Comparison of ENCODE assay signal across 15 cellular contexts in genomic region chr12:117143008-117143532, GRCh38. TPM values are rescaled to one million over a fixed set of nuclear protein-coding genes. Genes with fewer than 3 reads are reported as not detected.
DNase-seq lines count a peak whose midpoint lies in the region; ATAC-seq and TF ChIP-seq lines count a peak whose summit lies in the region.
"Had no signal": no experiment of that assay in that cellular context is flagged by ENCODE, and none has a peak within 500 bp of the region (broad histone marks: within the 10 kb centered on the region; RNA-seq: fewer than 3 reads in every experiment).

No MANE protein-coding gene starts in this region.

- no peak overlapping the region for H2BK5ac ChIP-seq in IMR-90 (ENCODE audit: low read depth, low read length, poor library complexity, severe bottlenecking)

- CTCF ChIA-PET in IMR-90 (lab: Yijun Ruan, JAX): no interaction called here

- intact Hi-C loops in IMR-90 (cut with micrococcal nuclease): no loop called here
- intact Hi-C loops in activated T-helper 2 cell treated with anti-CD3 and anti-CD28 coated beads, Interferon-gamma antibody, Interleukin-2, Interleukin-4, amounts not matched to agents 10 μg/mL and 5 μg/mL and 100 μg/mL, durations not matched to agents 14 hours and 24 hours and 36 hours (cut with micrococcal nuclease): no loop called here

- no peak overlapping the region for H2BK20ac ChIP-seq in IMR-90 (ENCODE audit: low read depth, low read length)

- no peaks in the 10 kb centered on the region for H3K27me3 Mint-ChIP-seq in activated T-helper 2 cell treated with anti-CD3 and anti-CD28 coated beads, Interferon-gamma antibody, Interleukin-2, Interleukin-4, amounts not matched to agents 10 μg/mL and 5 μg/mL and 100 μg/mL, durations not matched to agents 14 hours and 24 hours and 36 hours (ENCODE audit: low read depth)
- H3K27me3 Mint-ChIP-seq in nephron progenitor cell (ENCODE audit: low read depth, poor library complexity): peaks cover 2% of the 10 kb centered on the region
- H3K27me3 Mint-ChIP-seq: central memory CD8-positive, alpha-beta T cell; T-cell had no signal

- no TSS peak for BruUV-seq in IMR-90 (replicated peaks; lab: Mats Ljungman, UMichigan)

- DNase-seq in IMR-90 (peak; percentile 83), nephron progenitor cell (no peak), GDM1 (lab: John Stamatoyannopoulos, UW) (no peak), 8988T (no peak)
- DNase-seq in activated T-helper 2 cell treated with anti-CD3 and anti-CD28 coated beads, Interferon-gamma antibody, Interleukin-2, Interleukin-4, amounts not matched to agents 10 μg/mL and 5 μg/mL and 100 μg/mL, durations not matched to agents 14 hours and 24 hours and 36 hours (ENCODE audit: low spot score): no peak
- DNase-seq in activated CD4-positive, alpha-beta T cell treated with anti-CD3 and anti-CD28 coated beads for 4 hours: no peak
- DNase-seq: activated CD8-positive, alpha-beta memory T cell treated with anti-CD3 and anti-CD28 coated beads, Interleukin-2, amount 50 U/mL, for 48 hours; foreskin melanocyte; GM23248; NCI-H2029 treated with DMSO at 0.1 percent for 48 hours; T-cell had no signal

- no peak overlapping the region for H3K56ac ChIP-seq in IMR-90 (ENCODE audit: extremely low read depth, insufficient read depth, low read length)

- no peak overlapping the region for H2BK120ac ChIP-seq in IMR-90 (ENCODE audit: low read depth, low read length)

- POLR2A ChIA-PET in IMR-90 (lab: Charles Lee; ENCODE audit: unreplicated experiment): no interaction called here

- no peak overlapping the region for H3K23ac ChIP-seq in IMR-90 (ENCODE audit: low read depth, low read length)

- H3K4me2 ChIP-seq in IMR-90 (ENCODE audit: low read depth, low read length): no peak overlapping the region

- H3K14ac ChIP-seq in IMR-90 (replicated peaks; ENCODE audit: low read depth, low read length): no peak overlapping the region

- H3K9me3 Mint-ChIP-seq in activated T-helper 2 cell treated with anti-CD3 and anti-CD28 coated beads, Interferon-gamma antibody, Interleukin-2, Interleukin-4, amounts not matched to agents 10 μg/mL and 5 μg/mL and 100 μg/mL, durations not matched to agents 14 hours and 24 hours and 36 hours: no peaks in the 10 kb centered on the region
- no peaks in the 10 kb centered on the region for H3K9me3 Mint-ChIP-seq in nephron progenitor cell
- H3K9me3 Mint-ChIP-seq: central memory CD8-positive, alpha-beta T cell; T-cell had no signal

- 71% methylated on average over 8 of the region's 18 CpGs; no CpG with 5 or more reads in 1 of the 2 experiments for WGBS in IMR-90 (ENCODE audit: extremely low coverage in 2 of 2, insufficient read length in 1 of 2), 2 experiments

- H3K36me3 ChIP-seq in IMR-90 (ENCODE audit: control insufficient read depth, insufficient read depth, low read length): peaks cover 21% of the 10 kb centered on the region

- no peaks in the 10 kb centered on the region for H3K79me1 ChIP-seq in IMR-90 (ENCODE audit: low read depth in 1 of 2, low read length in 2 of 2)

- ATAC-seq in GM18867 (IDR thresholded peaks at IDR 0.05; ENCODE audit: unreplicated experiment): peak; percentile 67
- ATAC-seq in IMR-90 (ENCODE audit: low read depth): peak; percentile 48
- ATAC-seq in GM21360 (IDR thresholded peaks at IDR 0.05; ENCODE audit: unreplicated experiment): no peak
- ATAC-seq: T-cell had no signal

- no peak overlapping the region for H3K27ac ChIP-seq in IMR-90 (ENCODE audit: insufficient read depth, low read length)
- H3K27ac ChIP-seq: GM23248 had no signal

- 0 out of 2 replicates have a peak, but pooled peaks cover 4% of the 10 kb centered on the region for H4K20me1 ChIP-seq in IMR-90 (ENCODE audit: insufficient read depth, low read length)

- H3K9me1 ChIP-seq in IMR-90 (ENCODE audit: insufficient read depth, low read length): peaks cover 3% of the 10 kb centered on the region; the same call in 1 of the 2 replicates

- H3K4me1 ChIP-seq in IMR-90 (ENCODE audit: control insufficient read depth, insufficient read depth, low read length): no peaks in the 10 kb centered on the region

- H2AFZ ChIP-seq in IMR-90 (replicated peaks; ENCODE audit: low read length, poor library complexity): no peak overlapping the region
- H2AFZ ChIP-seq: GM23248 had no signal

- H4K5ac ChIP-seq in IMR-90 (ENCODE audit: low read depth, low read length): no peak overlapping the region

- H2AK9ac ChIP-seq in IMR-90 (replicated peaks; ENCODE audit: low read depth, low read length, poor library complexity): no peak overlapping the region

- H3K4me3 Mint-ChIP-seq in activated T-helper 2 cell treated with anti-CD3 and anti-CD28 coated beads, Interferon-gamma antibody, Interleukin-2, Interleukin-4, amounts not matched to agents 10 μg/mL and 5 μg/mL and 100 μg/mL, durations not matched to agents 14 hours and 24 hours and 36 hours (ENCODE audit: low read depth): no peak overlapping the region
- no peak overlapping the region for H3K4me3 Mint-ChIP-seq in nephron progenitor cell
- H3K4me3 Mint-ChIP-seq: central memory CD8-positive, alpha-beta T cell; T-cell had no signal

- H3K4me1 Mint-ChIP-seq in activated T-helper 2 cell treated with anti-CD3 and anti-CD28 coated beads, Interferon-gamma antibody, Interleukin-2, Interleukin-4, amounts not matched to agents 10 μg/mL and 5 μg/mL and 100 μg/mL, durations not matched to agents 14 hours and 24 hours and 36 hours (ENCODE audit: low read depth): peaks cover 11% of the 10 kb centered on the region
- H3K4me1 Mint-ChIP-seq in nephron progenitor cell: peaks cover 28% of the 10 kb centered on the region

- H3K27me3 ChIP-seq in IMR-90 (ENCODE audit: control insufficient read depth, insufficient read depth, low read length): no peaks in the 10 kb centered on the region

- H3K27ac Mint-ChIP-seq in activated T-helper 2 cell treated with anti-CD3 and anti-CD28 coated beads, Interferon-gamma antibody, Interleukin-2, Interleukin-4, amounts not matched to agents 10 μg/mL and 5 μg/mL and 100 μg/mL, durations not matched to agents 14 hours and 24 hours and 36 hours: peak overlapping the region; percentile 3
- H3K27ac Mint-ChIP-seq in nephron progenitor cell: peak overlapping the region; percentile 62
- H3K27ac Mint-ChIP-seq: T-cell had no signal

- dilution Hi-C loops in IMR-90 (cut with HindIII; ENCODE audit: low sequenced_read_pairs, unreplicated experiment): no loop called here

- TF ChIP-seq CTCF in IMR-90 (conservative IDR thresholded peaks at IDR 0.05; ENCODE audit: low read depth, low read length): no peak
- no peak for TF ChIP-seq CTCF in nephron progenitor cell (IDR thresholded peaks at IDR 0.05)

- no peak overlapping the region for H3K4ac ChIP-seq in IMR-90 (ENCODE audit: low read depth, low read length)

- no peak overlapping the region for H3K18ac ChIP-seq in IMR-90 (ENCODE audit: low read depth, low read length)

- H2AK5ac ChIP-seq in IMR-90 (ENCODE audit: low read depth, low read length): no peak overlapping the region

- no peak for TF ChIP-seq POLR2A in IMR-90 (IDR thresholded peaks at IDR 0.05; ENCODE audit: low read depth, low read length)

- H3K4me3 ChIP-seq in IMR-90 (ENCODE audit: insufficient read depth, low read depth, low read length): no peak overlapping the region
- H3K4me3 ChIP-seq: GM23248, skin epidermis had no signal

- H3K9ac ChIP-seq in IMR-90 (ENCODE audit: low read depth, low read length): no peak overlapping the region
- H3K9ac ChIP-seq: GM23248 had no signal

- peaks cover 29% of the 10 kb centered on the region for H3K36me3 Mint-ChIP-seq in activated T-helper 2 cell treated with anti-CD3 and anti-CD28 coated beads, Interferon-gamma antibody, Interleukin-2, Interleukin-4, amounts not matched to agents 10 μg/mL and 5 μg/mL and 100 μg/mL, durations not matched to agents 14 hours and 24 hours and 36 hours (ENCODE audit: low read depth)
- H3K36me3 Mint-ChIP-seq in nephron progenitor cell (ENCODE audit: low read depth): peaks cover 43% of the 10 kb centered on the region

- in situ Hi-C loops in IMR-90 (cut with MboI; ENCODE audit: low sequenced_read_pairs): no loop called here

- H4K91ac ChIP-seq in IMR-90 (ENCODE audit: insufficient read depth, low read depth, low read length): no peak overlapping the region

- TF ChIP-seq RAD21 in IMR-90 (IDR thresholded peaks at IDR 0.05; ENCODE audit: low read length): no peak

- H3K9me3 ChIP-seq in IMR-90 (ENCODE audit: control insufficient read depth, insufficient read depth, low read length): no peaks in the 10 kb centered on the region

- H2BK15ac ChIP-seq in IMR-90 (ENCODE audit: low read depth, low read length): no peak overlapping the region

- H4K8ac ChIP-seq in IMR-90 (ENCODE audit: low read depth in 2 of 2, low read length in 2 of 2): no peak overlapping the region

TF ChIP-seq in IMR-90, 13 proteins besides CTCF, POLR2A, EP300 and RAD21:
- TF ChIP-seq BHLHE40 (IDR thresholded peaks at IDR 0.05; ENCODE audit: low read depth, low read length) (peak; percentile 61), CEBPB (IDR thresholded peaks at IDR 0.05; ENCODE audit: low read depth, low read length) (peak; percentile 83), FOS (IDR thresholded peaks at IDR 0.05; ENCODE audit: low read depth, low read length) (peak; percentile 40; the same call in 1 of the 2 replicates), MXI1 (IDR thresholded peaks at IDR 0.05; ENCODE audit: borderline replicate concordance, low read depth, low read length) (no peak)
TF ChIP-seq in IMR-90: peak in this region for 3.

RNA-seq across cellular contexts. Expression of gene TESC, which starts 43.9 kb away (rescaled TPM):
- total RNA-seq in IMR-90 (2012; rRNA removed): 0.18 TPM in 1 of 2 replicates, not detected in the other
- polyA plus RNA-seq in IMR-90 (2012; rRNA removed): 0.22 TPM in 1 of 2 replicates, not detected in the other
- polyA plus RNA-seq in IMR-90 (2012; cell fraction: cytosol; rRNA removed): 0.09 TPM in 1 of 2 replicates, not detected in the other
- not detected in 2 replicates for polyA plus RNA-seq in IMR-90 (2012; cell fraction: nucleus; rRNA removed; ENCODE audit: low replicate concordance)
- total RNA-seq in activated T-helper 2 cell treated with anti-CD3 and anti-CD28 coated beads, Interferon-gamma antibody, Interleukin-2, Interleukin-4, amounts not matched to agents 10 μg/mL and 5 μg/mL and 100 μg/mL, durations not matched to agents 14 hours and 24 hours and 36 hours: 72.5 and 73.5 TPM in 2 replicates
- total RNA-seq: GM23248 had no signal

RNA-seq across cellular contexts. Expression of gene FBXO21, which starts 47.2 kb away (rescaled TPM):
- total RNA-seq in IMR-90 (2012; rRNA removed): 56.6 and 61.7 TPM in 2 replicates
- polyA plus RNA-seq in IMR-90 (2012; rRNA removed): 37.6 and 43.6 TPM in 2 replicates
- 21.5 and 38.1 TPM in 2 replicates for polyA plus RNA-seq in IMR-90 (2012; cell fraction: cytosol; rRNA removed)
- polyA plus RNA-seq in IMR-90 (2012; cell fraction: nucleus; rRNA removed; ENCODE audit: low replicate concordance): 24.4 and 28.8 TPM in 2 replicates
- 24.3 and 27.3 TPM in 2 replicates for total RNA-seq in activated T-helper 2 cell treated with anti-CD3 and anti-CD28 coated beads, Interferon-gamma antibody, Interleukin-2, Interleukin-4, amounts not matched to agents 10 μg/mL and 5 μg/mL and 100 μg/mL, durations not matched to agents 14 hours and 24 hours and 36 hours

Comparison
In these comparisons a context has a peak if more than half of its experiments do, and no peak if none do; other contexts are left out.
1. RNA of gene TESC, which starts 43.9 kb away (total RNA-seq): 72.5 to 73.5 TPM in activated T-helper 2 cell treated with anti-CD3 and anti-CD28 coated beads, Interferon-gamma antibody, Interleukin-2, Interleukin-4, amounts not matched to agents 10 μg/mL and 5 μg/mL and 100 μg/mL, durations not matched to agents 14 hours and 24 hours and 36 hours; 0.18 TPM in IMR-90; every median in the first group is over 10 times any median in the second.